In the genomic region with DNA sequence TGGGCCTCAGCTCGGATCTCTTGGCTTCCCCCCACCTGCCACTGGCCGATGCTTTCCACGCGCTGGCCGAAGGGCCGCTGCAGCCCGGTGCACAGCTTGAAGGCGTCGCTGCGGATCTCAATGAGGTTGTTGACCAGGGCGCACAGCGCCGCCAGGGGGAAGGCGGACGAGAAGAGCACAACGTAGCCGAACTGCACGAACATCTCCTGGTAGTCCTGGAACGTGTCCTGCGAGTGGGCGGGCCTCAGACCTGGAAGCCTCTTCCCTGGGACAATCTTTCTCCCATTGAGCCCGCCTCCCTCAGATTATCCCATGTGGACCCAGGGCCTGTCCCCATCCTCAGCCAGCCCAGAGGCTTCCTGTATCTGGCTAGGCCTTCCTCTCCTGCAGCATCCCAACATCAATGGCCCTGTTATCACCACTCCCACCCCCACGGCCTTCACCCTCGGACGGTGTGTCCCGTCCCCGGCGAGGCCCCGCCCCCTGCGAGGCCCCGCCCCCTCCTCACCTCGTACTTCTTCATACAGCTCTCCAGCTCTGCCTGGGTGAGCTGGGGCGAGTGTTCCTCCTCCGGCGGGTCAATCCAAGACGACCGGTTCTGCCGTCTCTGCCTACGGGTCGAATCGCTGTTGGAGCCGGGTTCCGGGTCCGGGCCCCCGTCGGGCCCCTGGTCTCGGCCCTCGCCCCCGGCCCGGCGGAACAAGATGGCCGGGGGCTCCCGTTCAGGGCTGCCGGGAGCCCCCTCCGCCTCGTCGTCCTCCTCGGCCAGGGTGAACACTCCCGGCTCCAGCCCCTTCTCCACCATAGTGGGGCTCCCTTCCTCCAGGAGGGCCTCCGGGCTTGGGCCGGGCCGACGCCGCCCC, we compare ENCODE assay signal across 8 cellular contexts. TPM values are rescaled to one million over a fixed set of nuclear protein-coding genes. Genes with fewer than 3 reads are reported as not detected.
DNase-seq lines count a peak whose midpoint lies in the region; ATAC-seq lines count a peak whose summit lies in the region.

No MANE protein-coding gene starts in this region.

- H3K27ac Mint-ChIP-seq in activated naive CD8-positive, alpha-beta T cell treated with anti-CD3 and anti-CD28 coated beads for 36 hours, result no peak overlapping the region

- peak overlapping the region; percentile 76; the same call in 1 of the 2 replicates for H3K9ac ChIP-seq in iPS-20b (ENCODE audit: low read depth, low read length)

- H3K4me3 Mint-ChIP-seq in activated naive CD8-positive, alpha-beta T cell treated with anti-CD3 and anti-CD28 coated beads for 36 hours, result peak overlapping the region; percentile 63

- no peaks in the 10 kb centered on the region for H3K36me3 Mint-ChIP-seq in activated naive CD8-positive, alpha-beta T cell treated with anti-CD3 and anti-CD28 coated beads for 36 hours

- H3K27ac ChIP-seq in iPS-20b (ENCODE audit: low read length), result peak overlapping the region; percentile 2

- peak; percentile 88 for DNase-seq in DMS153 (lab: John Stamatoyannopoulos, UW)
- DNase-seq in OCI-M1 (lab: John Stamatoyannopoulos, UW), result peak; percentile 77
- DNase-seq in activated naive CD8-positive, alpha-beta T cell treated with anti-CD3 and anti-CD28 coated beads for 36 hours, result peak; percentile 38
- peak; percentile 44 for DNase-seq in stimulated activated CD4-positive, alpha-beta T cell treated with anti-CD3 and anti-CD28 coated beads, Interleukin-4, amount 100 ng/mL, for 24 hours
- no peak for DNase-seq in head of caudate nucleus

- peaks cover 5% of the 10 kb centered on the region for H3K4me1 Mint-ChIP-seq in activated naive CD8-positive, alpha-beta T cell treated with anti-CD3 and anti-CD28 coated beads for 36 hours

- H3K4me1 ChIP-seq in iPS-20b (ENCODE audit: insufficient read depth, low read length), result no peaks in the 10 kb centered on the region

- intact Hi-C loops in head of caudate nucleus (cut with DNase I), result no loop called here

- no peaks in the 10 kb centered on the region for H3K27me3 Mint-ChIP-seq in activated naive CD8-positive, alpha-beta T cell treated with anti-CD3 and anti-CD28 coated beads for 36 hours

- H3K4me3 ChIP-seq in iPS-20b (ENCODE audit: low read length), result peak overlapping the region; percentile 70

- ATAC-seq in HG03457 (IDR thresholded peaks at IDR 0.05; ENCODE audit: unreplicated experiment) (no peak), HG03342 (IDR thresholded peaks at IDR 0.05; ENCODE audit: unreplicated experiment) (no peak)

- no peaks in the 10 kb centered on the region for H3K9me3 Mint-ChIP-seq in activated naive CD8-positive, alpha-beta T cell treated with anti-CD3 and anti-CD28 coated beads for 36 hours

- peaks cover 5% of the 10 kb centered on the region; the same call in 1 of the 2 replicates for H3K27me3 ChIP-seq in iPS-20b (ENCODE audit: insufficient read depth, low read length)

- H3K36me3 ChIP-seq in iPS-20b (ENCODE audit: insufficient read depth, low read depth, low read length), result peaks cover 15% of the 10 kb centered on the region; the same call in 1 of the 2 replicates

- H3K9me3 ChIP-seq in iPS-20b (ENCODE audit: insufficient read depth, low read depth, low read length), result no peaks in the 10 kb centered on the region

RNA-seq across cellular contexts. Expression of gene ANO8, which starts 6.8 kb away (rescaled TPM):
- total RNA-seq in activated naive CD8-positive, alpha-beta T cell treated with anti-CD3 and anti-CD28 coated beads for 36 hours, result 1 to 10 TPM; 2.5 to 2.7 TPM

RNA-seq across cellular contexts. Expression of gene GTPBP3, which starts 9.5 kb away (rescaled TPM):
- total RNA-seq in activated naive CD8-positive, alpha-beta T cell treated with anti-CD3 and anti-CD28 coated beads for 36 hours, result 10 to 100 TPM; 49.0 to 49.6 TPM

RNA-seq across cellular contexts. Expression of gene DDA1, which starts 18.5 kb away (rescaled TPM):
- total RNA-seq in activated naive CD8-positive, alpha-beta T cell treated with anti-CD3 and anti-CD28 coated beads for 36 hours, result 10 to 100 TPM; 41.0 to 43.6 TPM

RNA-seq across cellular contexts. Expression of gene MRPL34, which starts 22.2 kb away (rescaled TPM):
- 100 to 1,000 TPM; 122 to 128 TPM for total RNA-seq in activated naive CD8-positive, alpha-beta T cell treated with anti-CD3 and anti-CD28 coated beads for 36 hours

RNA-seq across cellular contexts. Expression of gene ABHD8, which starts 24.7 kb away (rescaled TPM):
- 1 to 10 TPM; 4.1 to 4.9 TPM for total RNA-seq in activated naive CD8-positive, alpha-beta T cell treated with anti-CD3 and anti-CD28 coated beads for 36 hours

Comparison
In these comparisons a context has a peak if more than half of its experiments do, and no peak if none do; other contexts are left out.
1. DNase-seq: peak in DMS153 (single experiment), OCI-M1 (single experiment), activated naive CD8-positive, alpha-beta T cell treated with anti-CD3 and anti-CD28 coated beads for 36 hours (single experiment) and stimulated activated CD4-positive, alpha-beta T cell treated with anti-CD3 and anti-CD28 coated beads, Interleukin-4, amount 100 ng/mL, for 24 hours (single experiment); none in head of caudate nucleus (0 of 42).